Comparison of ENCODE assay signal across 17 cellular contexts in genomic region chr4:152036626-152037025, GRCh38.
DNase-seq lines count a peak whose midpoint lies in the region; ATAC-seq and TF ChIP-seq lines count a peak whose summit lies in the region.
"Had no signal": no experiment of that assay in that cellular context is flagged by ENCODE, and none has a peak within 500 bp of the region (broad histone marks: within the 10 kb centered on the region; RNA-seq: fewer than 3 reads in every experiment).

No MANE protein-coding gene starts in this region.

- ATAC-seq in GM18511 (IDR thresholded peaks at IDR 0.05; ENCODE audit: unreplicated experiment) = no peak
- ATAC-seq: GM23338 had no signal

- H3K36me3 Mint-ChIP-seq in T-helper 2 cell treated with Interferon-gamma antibody and Interleukin-4, amounts not matched to agents 5 μg/mL and 100 μg/mL, for 36 hours (ENCODE audit: low read depth) = no peaks in the 10 kb centered on the region

- H3K27me3 ChIP-seq in GM23248 (replicated peaks; ENCODE audit: insufficient read depth) (no peaks in the 10 kb centered on the region), adipocyte (replicated peaks; ENCODE audit: control insufficient read depth, insufficient read depth, low read length) (no peaks in the 10 kb centered on the region), tibial artery (no peaks in the 10 kb centered on the region)

- no peak for TF ChIP-seq CTCF in fibroblast of mammary gland (conservative IDR thresholded peaks at IDR 0.05; ENCODE audit: control insufficient read depth, insufficient read depth, low read depth, low read length)
- TF ChIP-seq CTCF in tibial artery (IDR thresholded peaks at IDR 0.05) = no peak

- no peak overlapping the region for H3K9ac ChIP-seq in GM23248
- peak overlapping the region; percentile 22 for H3K9ac ChIP-seq in adipocyte (ENCODE audit: low read length)
- H3K9ac ChIP-seq: KMS-11 had no signal

- no peaks in the 10 kb centered on the region for H3K27me3 Mint-ChIP-seq in T-helper 2 cell treated with Interferon-gamma antibody and Interleukin-4, amounts not matched to agents 5 μg/mL and 100 μg/mL, for 36 hours (ENCODE audit: low read depth)

- no peaks in the 10 kb centered on the region for H3K4me1 Mint-ChIP-seq in T-helper 2 cell treated with Interferon-gamma antibody and Interleukin-4, amounts not matched to agents 5 μg/mL and 100 μg/mL, for 36 hours (ENCODE audit: low read depth)

- H3K79me2 ChIP-seq in GM23248 (ENCODE audit: insufficient read depth) = no peaks in the 10 kb centered on the region

- H3F3A ChIP-seq in GM23248 (ENCODE audit: insufficient read depth) = peaks cover 31% of the 10 kb centered on the region

- no peaks in the 10 kb centered on the region for H4K20me1 ChIP-seq in GM23248 (ENCODE audit: insufficient read depth)

- H3K9me3 ChIP-seq in GM23248 (ENCODE audit: low read depth) (no peaks in the 10 kb centered on the region), adipocyte (ENCODE audit: control insufficient read depth, low read length) (no peaks in the 10 kb centered on the region), tibial artery (no peaks in the 10 kb centered on the region)

- H3K36me3 ChIP-seq in GM23248 (ENCODE audit: low read depth) = no peaks in the 10 kb centered on the region
- H3K36me3 ChIP-seq in adipocyte (ENCODE audit: control insufficient read depth, insufficient read depth, low read length, severe bottlenecking) = no peaks in the 10 kb centered on the region
- H3K36me3 ChIP-seq in tibial artery = no peaks in the 10 kb centered on the region

- no peak overlapping the region for H3K4me3 Mint-ChIP-seq in T-helper 2 cell treated with Interferon-gamma antibody and Interleukin-4, amounts not matched to agents 5 μg/mL and 100 μg/mL, for 36 hours
- H3K4me3 Mint-ChIP-seq: GM23338 had no signal

- H2AFZ ChIP-seq in GM23248 = no peak overlapping the region
- H2AFZ ChIP-seq: GM23338, PC-9 had no signal

- no peaks in the 10 kb centered on the region for H3K9me3 Mint-ChIP-seq in T-helper 2 cell treated with Interferon-gamma antibody and Interleukin-4, amounts not matched to agents 5 μg/mL and 100 μg/mL, for 36 hours
- H3K9me3 Mint-ChIP-seq: GM23338 had no signal

- H3K27ac Mint-ChIP-seq in T-helper 2 cell treated with Interferon-gamma antibody and Interleukin-4, amounts not matched to agents 5 μg/mL and 100 μg/mL, for 36 hours = no peak overlapping the region
- H3K27ac Mint-ChIP-seq: GM23338 had no signal

- intact Hi-C loops in tibial artery (cut with DNase I; ENCODE audit: low total_unique reads) = no loop called here

- in situ Hi-C loops in GM23248 (cut with MboI) = no loop called here

- WGBS in GM23248 (ENCODE audit: low coverage in 1 of 2, low lambda C conversion rate in 2 of 2, missing lambda C conversion rate in 2 of 2), 2 experiments = 7 to 9% methylated on average over 1 of the region's 1 CpG

- H3K9me2 ChIP-seq in GM23248 (ENCODE audit: insufficient read depth) = no peaks in the 10 kb centered on the region

- DNase-seq in GM23248 (peak; percentile 63), adipocyte (ENCODE audit: low read depth) (no peak), fibroblast of mammary gland (ENCODE audit: low read depth) (peak; percentile 62), tibial artery (no peak), SW480 (ENCODE audit: low spot score) (no peak)
- no peak for DNase-seq in T-helper 2 cell treated with Interferon-gamma antibody and Interleukin-4, amounts not matched to agents 5 μg/mL and 100 μg/mL, for 36 hours (ENCODE audit: low spot score)
- DNase-seq: C1 segment of cervical spinal cord, COR-L47, NCI-H1105 treated with DMSO at 0.1 percent for 48 hours, NCI-H187, NCI-H446 treated with DMSO at 0.1 percent for 48 hours, NCI-H774, PC-9 had no signal

- peak overlapping the region; percentile 23 for H3K4me2 ChIP-seq in GM23248 (ENCODE audit: unreplicated experiment)
- H3K4me2 ChIP-seq: GM23338, KMS-11, PC-9 had no signal

- H3K4me3 ChIP-seq in GM23248 (no peak overlapping the region), adipocyte (ENCODE audit: low read length) (no peak overlapping the region), fibroblast of mammary gland (ENCODE audit: control insufficient read depth, low read depth, low read length) (no peak overlapping the region), tibial artery (no peak overlapping the region)
- H3K4me3 ChIP-seq: GM23338, PC-9, SK-N-MC had no signal

- H3K4me1 ChIP-seq in GM23248 (ENCODE audit: insufficient read depth) (peaks cover 32% of the 10 kb centered on the region), adipocyte (ENCODE audit: control insufficient read depth, insufficient read depth, low read length) (peaks cover 41% of the 10 kb centered on the region), tibial artery (peaks cover 0 to 39% (median 2%) of the 10 kb centered on the region in 4 donors)

- peak overlapping the region; percentile 42 for H3K27ac ChIP-seq in GM23248
- H3K27ac ChIP-seq in tibial artery = peak overlapping the region; percentile 18 to 67
- H3K27ac ChIP-seq: KMS-11, PC-9, SK-N-MC had no signal

Comparison
In these comparisons a context has a peak if more than half of its experiments do, and no peak if none do; other contexts are left out.
1. DNase-seq: peak in GM23248 (single experiment) and fibroblast of mammary gland (single experiment); none in adipocyte (single experiment), tibial artery (0 of 2), SW480 (single experiment) and T-helper 2 cell treated with Interferon-gamma antibody and Interleukin-4, amounts not matched to agents 5 μg/mL and 100 μg/mL, for 36 hours (single experiment).